ENCODE assay signal across 25 cellular contexts in genomic region chr12:98483621-98484455, GRCh38.
"Had no signal": no experiment of that assay in that cellular context is flagged by ENCODE, and none has a peak within 500 bp of the region (broad histone marks: within the 10 kb centered on the region; RNA-seq: fewer than 3 reads in every experiment).

No MANE protein-coding gene starts in this region.

- H3K36me3 ChIP-seq: ascending aorta, Peyer's patch, SJSA1 had no signal

- H3K4me3 ChIP-seq: ascending aorta, Peyer's patch, SJSA1 had no signal

- H3K27me3 ChIP-seq: ascending aorta, Peyer's patch, SJSA1 had no signal

- ATAC-seq: activated CD8-positive, alpha-beta memory T cell treated with anti-CD3 and anti-CD28 coated beads, Interleukin-2, amount 10 ng/mL, durations not matched to agents 7 days and 5 days; activated CD8-positive, alpha-beta T cell treated with anti-CD3 and anti-CD28 coated beads, Interleukin-2, amount 10 ng/mL, durations not matched to agents 7 days and 5 days; activated naive CD4-positive, alpha-beta T cell treated with anti-CD3 and anti-CD28 coated beads, Interleukin-2, amount 50 U/mL, for 72 hours; activated naive CD8-positive, alpha-beta T cell treated with anti-CD3 and anti-CD28 coated beads, Interleukin-2, amount 50 U/mL, for 24 hours; SK-N-SH treated with all-trans-retinoic acid at 6 μM for 48 hours had no signal

- DNase-seq: activated CD4-positive, alpha-beta T cell treated with anti-CD3 and anti-CD28 coated beads for 48 hours; activated CD4-positive, alpha-beta T cell treated with anti-CD3 and anti-CD28 coated beads, Interleukin-2, amount 50 U/mL, for 4 hours; activated CD4-positive, CD25-positive, alpha-beta regulatory T cell treated with anti-CD3 and anti-CD28 coated beads, Interleukin-2, amount 50 U/mL, for 72 hours; activated CD8-positive, alpha-beta memory T cell treated with anti-CD3 and anti-CD28 coated beads, Interleukin-2, amount 10 ng/mL, durations not matched to agents 7 days and 5 days; activated CD8-positive, alpha-beta T cell treated with anti-CD3 and anti-CD28 coated beads, Interleukin-2, amount 10 ng/mL, durations not matched to agents 7 days and 5 days; activated effector memory CD4-positive, alpha-beta T cell treated with anti-CD3 and anti-CD28 coated beads, Interleukin-2, amount 50 U/mL, for 16 hours; activated naive CD4-positive, alpha-beta T cell treated with Interleukin-2 at 50 U/mL for 16 hours; activated naive CD8-positive, alpha-beta T cell treated with anti-CD3 and anti-CD28 coated beads, Interleukin-2, amount 50 U/mL, for 24 hours; activated T-cell treated with anti-CD3 and anti-CD28 coated beads, Interleukin-2, amount 50 U/mL, for 24 hours; amniotic stem cell; cerebellar nuclear complex; Karpas-422; MM.1S; NCI-H1105; NCI-H146; NCI-H187 treated with DMSO at 0.1 percent for 48 hours; NCI-H446; NCI-H524; Peyer's patch; SHP77 had no signal

- H3K4me1 ChIP-seq: ascending aorta, Peyer's patch, SJSA1 had no signal

- H3K27ac ChIP-seq: ascending aorta, Peyer's patch, RWPE1, SJSA1 had no signal

- H3K9me3 ChIP-seq: ascending aorta, Peyer's patch, SJSA1 had no signal
